ENCODE assay signal across 18 cellular contexts in the genomic region with DNA sequence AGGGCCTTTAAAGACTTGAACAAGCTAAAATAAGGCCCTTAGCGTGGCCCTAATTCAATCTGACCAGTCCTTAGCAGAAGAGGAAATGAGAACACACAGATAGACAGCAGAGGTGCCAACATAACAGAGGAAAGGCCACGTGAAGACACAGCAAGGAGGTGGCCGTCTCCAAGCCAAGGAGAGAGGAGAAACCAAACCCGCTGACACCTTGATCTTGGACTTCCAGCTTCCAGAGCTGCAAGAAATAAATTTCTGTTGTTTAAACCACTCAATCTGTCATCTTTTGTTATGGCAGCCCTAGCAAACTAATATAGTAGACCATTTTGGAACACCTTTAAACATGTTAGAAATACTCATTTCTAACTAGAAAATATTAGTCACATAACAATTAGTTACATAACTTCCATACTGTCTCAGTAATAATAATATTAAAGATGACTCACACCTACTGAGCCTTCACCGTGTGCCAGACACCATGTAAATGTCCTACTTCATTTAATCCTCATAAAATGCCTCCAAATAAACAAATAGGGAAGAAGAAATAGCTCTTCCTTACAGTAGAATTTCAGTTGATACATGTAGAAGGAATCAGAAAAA. TPM values are rescaled to one million over a fixed set of nuclear protein-coding genes. Genes with fewer than 3 reads are reported as not detected.
A peak's percentile ranks its signal among the peaks of the same experiment; 100 is the strongest.
DNase-seq lines count a peak whose midpoint lies in the region; ATAC-seq and TF ChIP-seq lines count a peak whose summit lies in the region.
"Had no signal": no experiment of that assay in that cellular context is flagged by ENCODE, and none has a peak within 500 bp of the region (broad histone marks: within the 10 kb centered on the region; RNA-seq: fewer than 3 reads in every experiment).

No MANE protein-coding gene starts in this region.

- POLR2A ChIA-PET in activated CD8-positive, alpha-beta T cell treated with anti-CD3 and anti-CD28 coated beads for 36 hours (lab: Charles Lee): interaction anchor here (0.6 to 4.8 kb wide), 10 partner anchors 8 to 175 kb away, joined by 3 to 39 read pairs (median 4); no protein-coding TSS in a partner anchor

- no peaks in the 10 kb centered on the region for H3K27me3 ChIP-seq in CD4-positive, CD25-positive, alpha-beta regulatory T cell (ENCODE audit: control insufficient read depth, insufficient read depth, low read length)
- no peaks in the 10 kb centered on the region for H3K27me3 ChIP-seq in endodermal cell (ENCODE audit: control insufficient read depth, insufficient read depth, low read length, poor library complexity, severe bottlenecking)
- H3K27me3 ChIP-seq in ascending aorta: no peaks in the 10 kb centered on the region
- H3K27me3 ChIP-seq in HAP-1 (ENCODE audit: low read depth): no peaks in the 10 kb centered on the region
- H3K27me3 ChIP-seq: cardiac muscle cell had no signal

- H3K9me3 ChIP-seq in CD4-positive, CD25-positive, alpha-beta regulatory T cell (ENCODE audit: control insufficient read depth in 2 of 2, low read length in 2 of 2): no peaks in the 10 kb centered on the region
- H3K9me3 ChIP-seq in endodermal cell (ENCODE audit: control insufficient read depth, low read length) (no peaks in the 10 kb centered on the region), ascending aorta (no peaks in the 10 kb centered on the region), HAP-1 (no peaks in the 10 kb centered on the region)
- H3K9me3 ChIP-seq: Caco-2 had no signal

- H3K36me3 ChIP-seq in CD4-positive, CD25-positive, alpha-beta regulatory T cell (ENCODE audit: control insufficient read depth, insufficient read depth, low read length): no peaks in the 10 kb centered on the region
- H3K36me3 ChIP-seq in endodermal cell (ENCODE audit: control insufficient read depth, insufficient read depth, low read length) (no peaks in the 10 kb centered on the region), ascending aorta (no peaks in the 10 kb centered on the region), HAP-1 (replicated peaks) (no peaks in the 10 kb centered on the region)
- H3K36me3 ChIP-seq: cardiac muscle cell had no signal

- peaks cover 3% of the 10 kb centered on the region for H3K36me3 Mint-ChIP-seq in T-helper 2 cell treated with Interferon-gamma antibody and Interleukin-4, amounts not matched to agents 5 μg/mL and 100 μg/mL, for 36 hours (ENCODE audit: low read depth)
- no peaks in the 10 kb centered on the region for H3K36me3 Mint-ChIP-seq in CD4-positive, CD25-positive, alpha-beta regulatory T cell
- peaks cover 8% of the 10 kb centered on the region for H3K36me3 Mint-ChIP-seq in activated CD8-positive, alpha-beta T cell treated with anti-CD3 and anti-CD28 coated beads for 36 hours (ENCODE audit: low read depth)
- H3K36me3 Mint-ChIP-seq in endodermal cell (ENCODE audit: low read depth): no peaks in the 10 kb centered on the region
- H3K36me3 Mint-ChIP-seq: memory B cell, type B pancreatic cell had no signal

- H3K9ac ChIP-seq in endodermal cell (ENCODE audit: extremely low read depth, low read length, poor library complexity, severe bottlenecking): no peak overlapping the region

- intact Hi-C loops in activated CD8-positive, alpha-beta T cell treated with anti-CD3 and anti-CD28 coated beads for 36 hours (cut with micrococcal nuclease): no loop called here
- intact Hi-C loops in ascending aorta (cut with DNase I): loop anchor here (5.0 kb wide), 1 partner anchor 47 kb away; a partner anchor contains a TSS

- DNase-seq in T-helper 2 cell treated with Interferon-gamma antibody and Interleukin-4, amounts not matched to agents 5 μg/mL and 100 μg/mL, for 36 hours (ENCODE audit: low spot score): no peak
- DNase-seq in T-helper 2 cell: no peak
- DNase-seq in CD4-positive, CD25-positive, alpha-beta regulatory T cell: no peak
- DNase-seq in activated CD8-positive, alpha-beta T cell treated with anti-CD3 and anti-CD28 coated beads for 36 hours: no peak
- DNase-seq in endodermal cell: peak; percentile 11
- no peak for DNase-seq in ascending aorta (ENCODE audit: low spot score in 2 of 2)
- DNase-seq in HAP-1 (ENCODE audit: low spot score in 2 of 2): no peak
- no peak for DNase-seq in HUDEP-2 (lab: John Stamatoyannopoulos, UW; ENCODE audit: unreplicated experiment in 76 of 76)
- DNase-seq: 8988T, amygdala, Caco-2, DND-41, IMR-90, NCI-H1105 treated with DMSO at 0.1 percent for 48 hours, NCI-H446 had no signal

- peak overlapping the region; percentile 77 for H3K27ac Mint-ChIP-seq in T-helper 2 cell treated with Interferon-gamma antibody and Interleukin-4, amounts not matched to agents 5 μg/mL and 100 μg/mL, for 36 hours
- H3K27ac Mint-ChIP-seq in CD4-positive, CD25-positive, alpha-beta regulatory T cell: peak overlapping the region; percentile 65 to 90 (median 77)
- peak overlapping the region; percentile 87 for H3K27ac Mint-ChIP-seq in activated CD8-positive, alpha-beta T cell treated with anti-CD3 and anti-CD28 coated beads for 36 hours
- H3K27ac Mint-ChIP-seq in endodermal cell: no peak overlapping the region
- H3K27ac Mint-ChIP-seq: memory B cell had no signal

- CTCF ChIA-PET in activated CD8-positive, alpha-beta T cell treated with anti-CD3 and anti-CD28 coated beads for 36 hours (lab: Charles Lee): interaction anchor here (1.2 to 16.8 kb wide), 9 partner anchors 8 to 364 kb away, joined by 3 to 301 read pairs (median 11); a partner anchor contains a TSS

- H3K27ac ChIP-seq in CD4-positive, CD25-positive, alpha-beta regulatory T cell (ENCODE audit: insufficient read depth, low read length, poor library complexity, severe bottlenecking): peak overlapping the region; percentile 57
- H3K27ac ChIP-seq in endodermal cell (ENCODE audit: low read depth, low read length): no peak overlapping the region
- H3K27ac ChIP-seq in ascending aorta: no peak overlapping the region

- H3K9me3 Mint-ChIP-seq in T-helper 2 cell treated with Interferon-gamma antibody and Interleukin-4, amounts not matched to agents 5 μg/mL and 100 μg/mL, for 36 hours: no peaks in the 10 kb centered on the region
- peaks cover 0 to 2% (median 0%) of the 10 kb centered on the region in 7 donors for H3K9me3 Mint-ChIP-seq in CD4-positive, CD25-positive, alpha-beta regulatory T cell
- peaks cover 5% of the 10 kb centered on the region for H3K9me3 Mint-ChIP-seq in activated CD8-positive, alpha-beta T cell treated with anti-CD3 and anti-CD28 coated beads for 36 hours
- H3K9me3 Mint-ChIP-seq in endodermal cell: no peaks in the 10 kb centered on the region
- H3K9me3 Mint-ChIP-seq: memory B cell, type B pancreatic cell had no signal

- no peak for ATAC-seq in CD4-positive, CD25-positive, alpha-beta regulatory T cell (ENCODE audit: low read depth in 2 of 2)
- ATAC-seq in activated CD8-positive, alpha-beta T cell treated with anti-CD3 and anti-CD28 coated beads for 36 hours: peak; percentile 10

- no peaks in the 10 kb centered on the region for H3K27me3 Mint-ChIP-seq in T-helper 2 cell treated with Interferon-gamma antibody and Interleukin-4, amounts not matched to agents 5 μg/mL and 100 μg/mL, for 36 hours (ENCODE audit: low read depth)
- no peaks in the 10 kb centered on the region for H3K27me3 Mint-ChIP-seq in CD4-positive, CD25-positive, alpha-beta regulatory T cell
- H3K27me3 Mint-ChIP-seq in activated CD8-positive, alpha-beta T cell treated with anti-CD3 and anti-CD28 coated beads for 36 hours: no peaks in the 10 kb centered on the region
- H3K27me3 Mint-ChIP-seq in endodermal cell (ENCODE audit: insufficient read depth): peaks cover 2% of the 10 kb centered on the region
- H3K27me3 Mint-ChIP-seq: memory B cell, type B pancreatic cell had no signal

- 94% methylated on average over 2 to 5 of the region's 5 CpGs for WGBS in endodermal cell (ENCODE audit: insufficient coverage in 1 of 2, insufficient read length in 1 of 2), 2 experiments

- peak overlapping the region; percentile 67 for H3K4me3 Mint-ChIP-seq in T-helper 2 cell treated with Interferon-gamma antibody and Interleukin-4, amounts not matched to agents 5 μg/mL and 100 μg/mL, for 36 hours
- H3K4me3 Mint-ChIP-seq in CD4-positive, CD25-positive, alpha-beta regulatory T cell: peak overlapping the region in 2 of 4 donors; percentile 5 to 49
- peak overlapping the region; percentile 66 for H3K4me3 Mint-ChIP-seq in activated CD8-positive, alpha-beta T cell treated with anti-CD3 and anti-CD28 coated beads for 36 hours
- H3K4me3 Mint-ChIP-seq in endodermal cell: no peak overlapping the region
- H3K4me3 Mint-ChIP-seq: memory B cell, type B pancreatic cell had no signal

- peaks cover 69% of the 10 kb centered on the region for H3K4me1 Mint-ChIP-seq in T-helper 2 cell treated with Interferon-gamma antibody and Interleukin-4, amounts not matched to agents 5 μg/mL and 100 μg/mL, for 36 hours (ENCODE audit: low read depth)
- H3K4me1 Mint-ChIP-seq in CD4-positive, CD25-positive, alpha-beta regulatory T cell: peaks cover 39 to 82% (median 63%) of the 10 kb centered on the region in 4 donors
- H3K4me1 Mint-ChIP-seq in activated CD8-positive, alpha-beta T cell treated with anti-CD3 and anti-CD28 coated beads for 36 hours (ENCODE audit: low read depth): peaks cover 83% of the 10 kb centered on the region
- peaks cover 20% of the 10 kb centered on the region for H3K4me1 Mint-ChIP-seq in endodermal cell

- no peak for TF ChIP-seq CTCF in activated CD8-positive, alpha-beta T cell treated with anti-CD3 and anti-CD28 coated beads for 36 hours (IDR thresholded peaks at IDR 0.05)
- TF ChIP-seq CTCF in endodermal cell (conservative IDR thresholded peaks at IDR 0.05): no peak
- TF ChIP-seq CTCF in ascending aorta (IDR thresholded peaks at IDR 0.05): no peak

- peaks cover 63% of the 10 kb centered on the region for H3K4me1 ChIP-seq in CD4-positive, CD25-positive, alpha-beta regulatory T cell (ENCODE audit: control insufficient read depth, insufficient read depth, low read length, poor library complexity, severe bottlenecking)
- H3K4me1 ChIP-seq in endodermal cell (ENCODE audit: control insufficient read depth, insufficient read depth, low read length) (peaks cover 12% of the 10 kb centered on the region), ascending aorta (no peaks in the 10 kb centered on the region), HAP-1 (peaks cover 10% of the 10 kb centered on the region)
- H3K4me1 ChIP-seq: Caco-2 had no signal

- H3K4me3 ChIP-seq in CD4-positive, CD25-positive, alpha-beta regulatory T cell (ENCODE audit: low read depth, low read length): peak overlapping the region; percentile 21
- no peak overlapping the region for H3K4me3 ChIP-seq in endodermal cell (ENCODE audit: low read length)
- H3K4me3 ChIP-seq in ascending aorta: no peak overlapping the region
- H3K4me3 ChIP-seq in HAP-1: no peak overlapping the region
- H3K4me3 ChIP-seq: cardiac muscle cell had no signal

- in situ Hi-C loops in HAP-1 (cut with MboI; ENCODE audit: low sequenced_read_pairs): loop anchor here (5.0 kb wide), 1 partner anchor 357 kb away; no protein-coding TSS in a partner anchor

RNA-seq across cellular contexts. Expression of a gene that starts 47.9 kb away (rescaled TPM):
- 191 TPM for total RNA-seq in CD4-positive, CD25-positive, alpha-beta regulatory T cell
- 100 to 1,000 TPM; 131 to 165 (median 151) TPM for polyA plus RNA-seq in CD4-positive, CD25-positive, alpha-beta regulatory T cell
- total RNA-seq in activated CD8-positive, alpha-beta T cell treated with anti-CD3 and anti-CD28 coated beads for 36 hours: 10 to 100 TPM; 63.9 to 66.4 TPM
- total RNA-seq in endodermal cell (under 1 TPM; 0.35 to 0.53 TPM), ascending aorta (291 TPM)
- polyA plus RNA-seq in endodermal cell (2013, experiment 1 of 2): 12.1 TPM
- polyA plus RNA-seq in endodermal cell (2013, experiment 2 of 2): 7.9 TPM
- total RNA-seq: Caco-2 had no signal

Comparison
In these comparisons a context has a peak if more than half of its experiments do, and no peak if none do; other contexts are left out.
1. RNA of a gene that starts 47.9 kb away (total RNA-seq): 291 TPM in ascending aorta (single experiment), 191 TPM in CD4-positive, CD25-positive, alpha-beta regulatory T cell (single experiment) and 63.9 to 66.4 TPM in activated CD8-positive, alpha-beta T cell treated with anti-CD3 and anti-CD28 coated beads for 36 hours; 0.35 to 0.53 TPM in endodermal cell; every median in the first group is over 10 times any median in the second.